ENCODE assay signal across 12 cellular contexts in the genomic region with DNA sequence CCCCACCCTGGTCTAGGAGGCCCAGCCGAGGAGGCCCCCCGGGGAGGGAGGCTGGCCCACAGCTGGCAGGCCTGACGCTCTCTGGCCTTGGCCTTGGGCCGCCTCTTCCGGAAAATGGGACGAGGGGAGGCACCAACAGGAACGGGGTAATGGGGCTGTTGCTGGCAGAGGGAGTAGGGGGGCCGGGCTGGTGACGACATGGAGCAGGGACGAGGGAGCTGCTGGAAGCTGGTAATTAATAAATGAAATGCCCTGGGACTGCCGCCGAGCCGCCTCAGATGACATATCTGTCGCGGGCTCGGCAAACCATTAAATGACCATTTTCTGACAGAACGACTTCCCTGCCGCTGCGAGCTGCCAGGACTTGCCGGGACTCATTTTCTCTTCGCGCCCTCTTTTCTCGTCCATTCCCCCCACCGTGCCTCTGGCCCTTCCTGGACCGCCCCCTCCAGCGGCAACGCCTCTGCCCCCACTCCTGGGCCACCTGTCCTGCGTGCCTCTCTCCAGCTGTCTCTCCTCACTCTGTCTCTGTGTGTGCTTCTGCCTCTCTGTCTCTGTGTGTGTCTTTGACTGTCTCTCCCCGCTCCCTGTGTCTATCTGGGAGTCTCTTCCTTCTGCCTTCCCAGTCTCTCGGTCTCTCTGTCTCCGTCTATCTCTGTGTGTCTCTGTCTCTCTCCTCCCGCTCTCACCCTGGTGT.
A peak's percentile ranks its signal among the peaks of the same experiment; 100 is the strongest.
DNase-seq lines count a peak whose midpoint lies in the region; ATAC-seq and TF ChIP-seq lines count a peak whose summit lies in the region.
"Had no signal": no experiment of that assay in that cellular context is flagged by ENCODE, and none has a peak within 500 bp of the region (broad histone marks: within the 10 kb centered on the region; RNA-seq: fewer than 3 reads in every experiment).

No MANE protein-coding gene starts in this region.

- H3K9me3 ChIP-seq in iPS-15b (ENCODE audit: control insufficient read depth, insufficient read depth, low read length) (no peaks in the 10 kb centered on the region), sigmoid colon (no peaks in the 10 kb centered on the region), colonic mucosa (no peaks in the 10 kb centered on the region)
- H3K9me3 ChIP-seq: SJSA1 had no signal

- TF ChIP-seq CTCF in sigmoid colon (IDR thresholded peaks at IDR 0.05), result no peak
- TF ChIP-seq CTCF in colonic mucosa (IDR thresholded peaks at IDR 0.05), result no peak

- H3K36me3 Mint-ChIP-seq in activated T-cell treated with anti-CD3 and anti-CD28 coated beads, Interleukin-2, amount 50 U/mL, for 4 hours (ENCODE audit: insufficient read depth), result no peaks in the 10 kb centered on the region
- H3K36me3 Mint-ChIP-seq: activated CD8-positive, alpha-beta memory T cell treated with anti-CD3 and anti-CD28 coated beads, Interleukin-2, amount 10 ng/mL, durations not matched to agents 7 days and 5 days had no signal

- intact Hi-C loops in sigmoid colon (cut with DNase I) (no loop called here), colonic mucosa (cut with DNase I) (no loop called here)

- DNase-seq in H7 (peak; percentile 64), astrocyte of the hippocampus (ENCODE audit: low read depth, low spot score) (peak; percentile 23), sigmoid colon (peak; percentile 61), colonic mucosa (no peak)
- DNase-seq in activated CD4-positive, alpha-beta T cell treated with anti-CD3 and anti-CD28 coated beads, Interleukin-2, amount 50 U/mL, for 1 hour, result no peak
- no peak for DNase-seq in activated T-cell treated with anti-CD3 and anti-CD28 coated beads, Interleukin-2, amount 50 U/mL, for 4 hours
- DNase-seq: activated CD8-positive, alpha-beta memory T cell treated with anti-CD3 and anti-CD28 coated beads, Interleukin-2, amount 10 ng/mL, durations not matched to agents 7 days and 5 days; effector CD4-positive, alpha-beta T cell; Karpas-422 had no signal

- no peaks in the 10 kb centered on the region for H3K36me3 ChIP-seq in H7 (replicated peaks; ENCODE audit: control insufficient read depth, insufficient read depth, low read length)
- no peaks in the 10 kb centered on the region for H3K36me3 ChIP-seq in iPS-15b (ENCODE audit: control insufficient read depth, insufficient read depth, low read length)
- H3K36me3 ChIP-seq in sigmoid colon, result no peaks in the 10 kb centered on the region
- no peaks in the 10 kb centered on the region for H3K36me3 ChIP-seq in colonic mucosa
- H3K36me3 ChIP-seq: SJSA1 had no signal

- no peaks in the 10 kb centered on the region for H3K9me3 Mint-ChIP-seq in activated T-cell treated with anti-CD3 and anti-CD28 coated beads, Interleukin-2, amount 50 U/mL, for 4 hours

- H3K27me3 ChIP-seq in H7 (ENCODE audit: control insufficient read depth, insufficient read depth, low read length) (peaks cover 10% of the 10 kb centered on the region), iPS-15b (ENCODE audit: control insufficient read depth, insufficient read depth, low read length) (peaks cover 17% of the 10 kb centered on the region), sigmoid colon (peaks cover 0 to 14% (median 0%) of the 10 kb centered on the region in 3 donors), colonic mucosa (no peaks in the 10 kb centered on the region)

- H3K4me1 ChIP-seq in iPS-15b (ENCODE audit: control insufficient read depth, insufficient read depth, low read length) (peaks cover 4% of the 10 kb centered on the region), sigmoid colon (peaks cover 0 to 17% (median 14%) of the 10 kb centered on the region in 4 donors), colonic mucosa (no peaks in the 10 kb centered on the region)
- H3K4me1 ChIP-seq: SJSA1 had no signal

- H3K9ac ChIP-seq in iPS-15b (ENCODE audit: low read depth, low read length), result no peak overlapping the region
- no peak overlapping the region for H3K9ac ChIP-seq in colonic mucosa (ENCODE audit: low read depth in 2 of 2, low read length in 2 of 2)

- H3K4me3 ChIP-seq in H7 (ENCODE audit: insufficient read depth, low read depth, low read length), result peak overlapping the region; percentile 41
- peak overlapping the region; percentile 64 for H3K4me3 ChIP-seq in iPS-15b (ENCODE audit: low read depth, low read length)
- peak overlapping the region in 3 of 4 donors; percentile 38 to 43 (median 40) for H3K4me3 ChIP-seq in sigmoid colon
- H3K4me3 ChIP-seq in colonic mucosa, result no peak overlapping the region
- H3K4me3 ChIP-seq: SJSA1 had no signal

- WGBS in sigmoid colon, 2 donors, result 11 to 29% methylated on average over 32 of the region's 32 CpGs

- no peak for ATAC-seq in activated T-cell treated with anti-CD3 and anti-CD28 coated beads, Interleukin-2, amount 50 U/mL, for 4 hours
- no peak for ATAC-seq in HG02588 (IDR thresholded peaks at IDR 0.05; ENCODE audit: unreplicated experiment)
- ATAC-seq: activated CD8-positive, alpha-beta memory T cell treated with anti-CD3 and anti-CD28 coated beads, Interleukin-2, amount 10 ng/mL, durations not matched to agents 7 days and 5 days had no signal

- peaks cover 41% of the 10 kb centered on the region for H3K27me3 Mint-ChIP-seq in activated T-cell treated with anti-CD3 and anti-CD28 coated beads, Interleukin-2, amount 50 U/mL, for 4 hours (ENCODE audit: low read depth)

- no peaks in the 10 kb centered on the region for H3K4me1 Mint-ChIP-seq in activated T-cell treated with anti-CD3 and anti-CD28 coated beads, Interleukin-2, amount 50 U/mL, for 4 hours (ENCODE audit: low read depth)
- H3K4me1 Mint-ChIP-seq: activated CD8-positive, alpha-beta memory T cell treated with anti-CD3 and anti-CD28 coated beads, Interleukin-2, amount 10 ng/mL, durations not matched to agents 7 days and 5 days had no signal

- peak overlapping the region in 1 of 4 donors; percentile 28 for H3K27ac ChIP-seq in sigmoid colon
- H3K27ac ChIP-seq in colonic mucosa, result no peak overlapping the region
- H3K27ac ChIP-seq: SJSA1 had no signal

- no peak for TF ChIP-seq EP300 in sigmoid colon (IDR thresholded peaks at IDR 0.05)

- TF ChIP-seq POLR2A in sigmoid colon (IDR thresholded peaks at IDR 0.05), result no peak

- no peak overlapping the region for H3K4me3 Mint-ChIP-seq in activated T-cell treated with anti-CD3 and anti-CD28 coated beads, Interleukin-2, amount 50 U/mL, for 4 hours
- H3K4me3 Mint-ChIP-seq: activated CD8-positive, alpha-beta memory T cell treated with anti-CD3 and anti-CD28 coated beads, Interleukin-2, amount 10 ng/mL, durations not matched to agents 7 days and 5 days had no signal

Comparison
In these comparisons a context has a peak if more than half of its experiments do, and no peak if none do; other contexts are left out.
1. DNase-seq: peak in H7 (single experiment), astrocyte of the hippocampus (single experiment) and sigmoid colon (single experiment); none in activated CD4-positive, alpha-beta T cell treated with anti-CD3 and anti-CD28 coated beads, Interleukin-2, amount 50 U/mL, for 1 hour (single experiment), activated T-cell treated with anti-CD3 and anti-CD28 coated beads, Interleukin-2, amount 50 U/mL, for 4 hours (single experiment) and colonic mucosa (single experiment).